ENCODE assay signal across 11 cellular contexts in genomic region chr20:10047427-10047826, GRCh38. TPM values are rescaled to one million over a fixed set of nuclear protein-coding genes. Genes with fewer than 3 reads are reported as not detected.
DNase-seq lines count a peak whose midpoint lies in the region; ATAC-seq, FAIRE-seq and TF ChIP-seq lines count a peak whose summit lies in the region.
"Had no signal": no experiment of that assay in that cellular context is flagged by ENCODE, and none has a peak within 500 bp of the region (broad histone marks: within the 10 kb centered on the region; RNA-seq: fewer than 3 reads in every experiment).

No MANE protein-coding gene starts in this region.

- H3K4me1 Mint-ChIP-seq in activated CD8-positive, alpha-beta T cell treated with anti-CD3 and anti-CD28 coated beads for 36 hours (ENCODE audit: low read depth) = no peaks in the 10 kb centered on the region
- H3K4me1 Mint-ChIP-seq in activated CD8-positive, alpha-beta T cell treated with anti-CD3 and anti-CD28 coated beads, Interleukin-2, amount 10 ng/mL, durations not matched to agents 7 days and 5 days (ENCODE audit: low read depth) = peaks cover 4% of the 10 kb centered on the region
- H3K4me1 Mint-ChIP-seq: T-helper 17 cell had no signal

- no peak overlapping the region for H3K9ac ChIP-seq in endothelial cell of umbilical vein (replicated peaks; ENCODE audit: extremely low read depth, insufficient read depth, low read length)

- no peak overlapping the region for H3K4me3 Mint-ChIP-seq in activated CD8-positive, alpha-beta T cell treated with anti-CD3 and anti-CD28 coated beads for 36 hours
- no peak overlapping the region for H3K4me3 Mint-ChIP-seq in activated CD8-positive, alpha-beta T cell treated with anti-CD3 and anti-CD28 coated beads, Interleukin-2, amount 10 ng/mL, durations not matched to agents 7 days and 5 days
- H3K4me3 Mint-ChIP-seq: T-helper 17 cell had no signal

- H3K4me2 ChIP-seq in endothelial cell of umbilical vein (ENCODE audit: insufficient read depth, low read length) = no peak overlapping the region

- no peak for TF ChIP-seq CTCF in activated CD8-positive, alpha-beta T cell treated with anti-CD3 and anti-CD28 coated beads for 36 hours (IDR thresholded peaks at IDR 0.05)
- TF ChIP-seq CTCF in endothelial cell of umbilical vein (IDR thresholded peaks at IDR 0.05; ENCODE audit: extremely low read depth in 1 of 2, insufficient read depth in 1 of 2, low read depth in 1 of 2, low read length in 2 of 2) (peak; percentile 12 to 28), testis (IDR thresholded peaks at IDR 0.05) (no peak)

- H3K27me3 ChIP-seq in endothelial cell of umbilical vein (ENCODE audit: control insufficient read depth in 2 of 2, insufficient read depth in 2 of 2, low read length in 2 of 2) (no peaks in the 10 kb centered on the region), testis (no peaks in the 10 kb centered on the region)

- CTCF ChIA-PET in activated CD8-positive, alpha-beta T cell treated with anti-CD3 and anti-CD28 coated beads for 36 hours (lab: Charles Lee) = interaction anchor here (1.1 to 1.5 kb wide), 4 partner anchors 8 to 430 kb away, joined by 3 to 7 read pairs (median 4); no protein-coding TSS in a partner anchor
- CTCF ChIA-PET in activated CD8-positive, alpha-beta T cell treated with anti-CD3 and anti-CD28 coated beads, Interleukin-2, amount 10 ng/mL, durations not matched to agents 7 days and 5 days (lab: Charles Lee) = no interaction called here
- CTCF ChIA-PET in endothelial cell of umbilical vein (lab: Charles Lee) = interaction anchor here (1.0 to 1.9 kb wide), 10 partner anchors 10 to 144 kb away, joined by 3 to 13 read pairs (median 4); partner anchors contain the start of gene ANKEF1

- no peaks in the 10 kb centered on the region for H3K9me1 ChIP-seq in endothelial cell of umbilical vein (replicated peaks; ENCODE audit: control insufficient read depth, extremely low read depth, insufficient read depth, low read length)

- no TSS peak for BruUV-seq in endothelial cell of umbilical vein (replicated peaks; lab: Mats Ljungman, UMichigan)

- no peaks in the 10 kb centered on the region for H3K4me1 ChIP-seq in endothelial cell of umbilical vein (ENCODE audit: control insufficient read depth, extremely low read depth, insufficient read depth, low read length)
- peaks cover 9% of the 10 kb centered on the region for H3K4me1 ChIP-seq in testis

- no peaks in the 10 kb centered on the region for H3K79me2 ChIP-seq in endothelial cell of umbilical vein (ENCODE audit: control insufficient read depth, insufficient read depth, low read length)

- dilution Hi-C loops in endothelial cell of umbilical vein (cut with MboI; ENCODE audit: extremely low pct_ligation_motif_present, low sequenced_read_pairs) = no loop called here

- H3K9me3 ChIP-seq in endothelial cell of umbilical vein (replicated peaks; ENCODE audit: control insufficient read depth, insufficient read depth, low read length) = no peaks in the 10 kb centered on the region
- H3K9me3 ChIP-seq in testis = no peaks in the 10 kb centered on the region

- H3K36me3 ChIP-seq in endothelial cell of umbilical vein (ENCODE audit: control insufficient read depth in 2 of 2, extremely low read depth in 1 of 2, insufficient read depth in 2 of 2, low read length in 2 of 2) (no peaks in the 10 kb centered on the region), testis (ENCODE audit: low read depth, missing control alignments) (no peaks in the 10 kb centered on the region)

- no peak overlapping the region for H3K27ac Mint-ChIP-seq in activated CD8-positive, alpha-beta T cell treated with anti-CD3 and anti-CD28 coated beads for 36 hours
- no peak overlapping the region for H3K27ac Mint-ChIP-seq in activated CD8-positive, alpha-beta T cell treated with anti-CD3 and anti-CD28 coated beads, Interleukin-2, amount 10 ng/mL, durations not matched to agents 7 days and 5 days
- H3K27ac Mint-ChIP-seq: T-helper 17 cell had no signal

- intact Hi-C loops in activated CD8-positive, alpha-beta T cell treated with anti-CD3 and anti-CD28 coated beads for 36 hours (cut with micrococcal nuclease) = no loop called here
- intact Hi-C loops in endothelial cell of umbilical vein (cut with micrococcal nuclease) = no loop called here
- intact Hi-C loops in testis (cut with DNase I; ENCODE audit: low total_unique reads) = no loop called here

- FAIRE-seq in endothelial cell of umbilical vein (lab: Jason Lieb, UNC) = no peak

- 29 to 33% methylated on average over 2 to 4 of the region's 4 CpGs for WGBS in testis, 2 donors

- peak; percentile 12 for DNase-seq in activated CD8-positive, alpha-beta T cell treated with anti-CD3 and anti-CD28 coated beads for 36 hours
- no peak for DNase-seq in activated CD8-positive, alpha-beta T cell treated with anti-CD3 and anti-CD28 coated beads, Interleukin-2, amount 10 ng/mL, durations not matched to agents 7 days and 5 days
- peak; percentile 32 for DNase-seq in NCI-H446 treated with DMSO at 0.1 percent for 48 hours (lab: John Stamatoyannopoulos, UW)
- DNase-seq in endothelial cell of umbilical vein (ENCODE audit: low read depth, low spot score) = no peak
- peak; percentile 45 for DNase-seq in testis
- no peak for DNase-seq in AML-193 (lab: John Stamatoyannopoulos, UW)
- DNase-seq in kidney tubule cell (ENCODE audit: low spot score) = no peak
- DNase-seq: activated effector memory CD4-positive, alpha-beta T cell treated with anti-CD3 and anti-CD28 coated beads, Interleukin-2, amount 50 U/mL, for 16 hours; T-helper 17 cell had no signal

- no peaks in the 10 kb centered on the region for H3K9me3 Mint-ChIP-seq in activated CD8-positive, alpha-beta T cell treated with anti-CD3 and anti-CD28 coated beads for 36 hours
- H3K9me3 Mint-ChIP-seq in activated CD8-positive, alpha-beta T cell treated with anti-CD3 and anti-CD28 coated beads, Interleukin-2, amount 10 ng/mL, durations not matched to agents 7 days and 5 days (ENCODE audit: insufficient read depth) = no peaks in the 10 kb centered on the region

- POLR2A ChIA-PET in activated CD8-positive, alpha-beta T cell treated with anti-CD3 and anti-CD28 coated beads for 36 hours (lab: Charles Lee) = no interaction called here
- POLR2A ChIA-PET in activated CD8-positive, alpha-beta T cell treated with anti-CD3 and anti-CD28 coated beads, Interleukin-2, amount 10 ng/mL, durations not matched to agents 7 days and 5 days (lab: Charles Lee) = no interaction called here
- POLR2A ChIA-PET in endothelial cell of umbilical vein (lab: Charles Lee) = no interaction called here

- peaks cover 1% of the 10 kb centered on the region for H3K36me3 Mint-ChIP-seq in activated CD8-positive, alpha-beta T cell treated with anti-CD3 and anti-CD28 coated beads for 36 hours (ENCODE audit: low read depth)
- H3K36me3 Mint-ChIP-seq in activated CD8-positive, alpha-beta T cell treated with anti-CD3 and anti-CD28 coated beads, Interleukin-2, amount 10 ng/mL, durations not matched to agents 7 days and 5 days (ENCODE audit: low read depth) = peaks cover 5% of the 10 kb centered on the region

- H3K27me3 Mint-ChIP-seq in activated CD8-positive, alpha-beta T cell treated with anti-CD3 and anti-CD28 coated beads for 36 hours = no peaks in the 10 kb centered on the region
- no peaks in the 10 kb centered on the region for H3K27me3 Mint-ChIP-seq in activated CD8-positive, alpha-beta T cell treated with anti-CD3 and anti-CD28 coated beads, Interleukin-2, amount 10 ng/mL, durations not matched to agents 7 days and 5 days (ENCODE audit: low read depth)
- H3K27me3 Mint-ChIP-seq: T-helper 17 cell had no signal

- H4K20me1 ChIP-seq in endothelial cell of umbilical vein (replicated peaks; ENCODE audit: control insufficient read depth, extremely low read depth, insufficient read depth, low read length) = no peaks in the 10 kb centered on the region

- no peak for ATAC-seq in activated CD8-positive, alpha-beta T cell treated with anti-CD3 and anti-CD28 coated beads for 36 hours
- no peak for ATAC-seq in activated CD8-positive, alpha-beta T cell treated with anti-CD3 and anti-CD28 coated beads, Interleukin-2, amount 10 ng/mL, durations not matched to agents 7 days and 5 days
- ATAC-seq in GM19035 (IDR thresholded peaks at IDR 0.05; ENCODE audit: unreplicated experiment) = no peak
- ATAC-seq: T-helper 17 cell had no signal

- H3K27ac ChIP-seq in endothelial cell of umbilical vein (ENCODE audit: insufficient read depth, low read depth, low read length) (no peak overlapping the region), testis (no peak overlapping the region)
- H3K27ac ChIP-seq: epithelial cell of prostate had no signal

- no peak for TF ChIP-seq POLR2A in endothelial cell of umbilical vein (IDR thresholded peaks at IDR 0.05; ENCODE audit: low read depth, low read length)
- no peak for TF ChIP-seq POLR2A in testis (IDR thresholded peaks at IDR 0.05)

- H2AFZ ChIP-seq in endothelial cell of umbilical vein (ENCODE audit: low read depth, low read length) = peak overlapping the region; percentile 13

- no peak overlapping the region for H3K4me3 ChIP-seq in endothelial cell of umbilical vein (replicated peaks in 1 of 3; ENCODE audit: insufficient read depth in 1 of 3, low read depth in 1 of 3, low read length in 3 of 3)
- no peak overlapping the region for H3K4me3 ChIP-seq in testis

TF ChIP-seq in endothelial cell of umbilical vein, 7 proteins besides CTCF, POLR2A, EP300 and RAD21 (continues in another document):
- TF ChIP-seq EZH2 (IDR thresholded peaks at IDR 0.05; ENCODE audit: borderline replicate concordance, low read depth, low read length, severe bottlenecking) = no peak
- TF ChIP-seq POLR2AphosphoS5 (IDR thresholded peaks at IDR 0.05; ENCODE audit: insufficient read depth, low read depth, low read length) = no peak
- TF ChIP-seq FOS (IDR thresholded peaks at IDR 0.05; ENCODE audit: borderline replicate concordance, insufficient read depth, low read length) = no peak
- no peak for TF ChIP-seq JUN (IDR thresholded peaks at IDR 0.05; ENCODE audit: borderline replicate concordance, insufficient read depth, insufficient read length, low read depth)

RNA-seq across cellular contexts. Expression of gene ANKEF1, which starts 12.6 kb away (rescaled TPM):
- under 1 TPM; 0.45 to 0.58 TPM for total RNA-seq in activated CD8-positive, alpha-beta T cell treated with anti-CD3 and anti-CD28 coated beads for 36 hours
- 1 to 10 TPM; 3.6 to 3.9 TPM for total RNA-seq in activated CD8-positive, alpha-beta T cell treated with anti-CD3 and anti-CD28 coated beads, Interleukin-2, amount 10 ng/mL, durations not matched to agents 7 days and 5 days
- total RNA-seq in endothelial cell of umbilical vein = 1.8 and 2.4 TPM in 2 replicates
- polyA plus RNA-seq in endothelial cell of umbilical vein = 0.58 and 0.65 TPM in 2 replicates
- 0.83 and 1.0 TPM in 2 replicates for polyA plus RNA-seq in endothelial cell of umbilical vein (2011; cell fraction: cytosol; rRNA removed)
- polyA plus RNA-seq in endothelial cell of umbilical vein (2011; cell fraction: nucleus; rRNA removed) = 0.66 and 0.69 TPM in 2 replicates
- polyA plus RNA-seq in endothelial cell of umbilical vein (2012) = 2.1 TPM in 2 replicates
- 1.1 and 1.6 TPM in 2 replicates for polyA minus RNA-seq in endothelial cell of umbilical vein
- polyA minus RNA-seq in endothelial cell of umbilical vein (2011; cell fraction: cytosol; rRNA and poly(A)+ RNA removed) = 5.6 TPM
- 0.67 and 0.72 TPM in 2 replicates for polyA minus RNA-seq in endothelial cell of umbilical vein (2011; cell fraction: nucleus; rRNA and poly(A)+ RNA removed)
- 10 to 100 TPM; 14.4 to 32.4 TPM for total RNA-seq in testis
- 52.1 TPM for polyA plus RNA-seq in testis (ENCODE audit: insufficient read depth, low read depth, low replicate concordance)

Comparison
In these comparisons a context has a peak if more than half of its experiments do, and no peak if none do; other contexts are left out.
1. DNase-seq: peak in activated CD8-positive, alpha-beta T cell treated with anti-CD3 and anti-CD28 coated beads for 36 hours (single experiment), NCI-H446 treated with DMSO at 0.1 percent for 48 hours (single experiment) and testis (single experiment); none in activated CD8-positive, alpha-beta T cell treated with anti-CD3 and anti-CD28 coated beads, Interleukin-2, amount 10 ng/mL, durations not matched to agents 7 days and 5 days (single experiment), endothelial cell of umbilical vein (single experiment), AML-193 (0 of 2) and kidney tubule cell (single experiment).
2. CTCF ChIP-seq: peak in endothelial cell of umbilical vein (2 of 2); none in activated CD8-positive, alpha-beta T cell treated with anti-CD3 and anti-CD28 coated beads for 36 hours (single experiment) and testis (0 of 3).